In the genomic region with DNA sequence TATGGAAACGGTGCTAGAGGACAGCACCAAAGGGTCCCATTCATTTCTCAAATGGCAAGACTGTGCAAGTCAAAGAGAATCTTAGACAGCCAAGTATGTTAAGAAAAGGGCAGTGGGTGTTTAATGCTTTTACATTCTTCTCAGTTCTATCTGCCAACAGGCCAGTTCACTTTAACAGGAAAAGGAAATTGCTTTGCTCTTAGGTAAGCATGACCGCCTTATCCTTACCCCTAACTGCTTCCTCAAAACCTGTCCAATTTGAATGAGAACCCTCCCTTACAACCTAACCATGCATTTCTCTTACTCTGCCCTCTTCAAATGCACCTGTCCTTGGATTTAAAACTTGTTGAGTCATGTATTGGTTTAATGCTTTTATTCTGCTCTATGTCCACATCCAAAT, we compare ENCODE assay signal across 25 cellular contexts.
"Had no signal": no experiment of that assay in that cellular context is flagged by ENCODE, and none has a peak within 500 bp of the region (broad histone marks: within the 10 kb centered on the region; RNA-seq: fewer than 3 reads in every experiment).

No MANE protein-coding gene starts in this region.

- H3K9me3 ChIP-seq: adrenal gland, MG63, SJSA1 had no signal

- H3K27ac Mint-ChIP-seq: activated CD8-positive, alpha-beta T cell treated with anti-CD3 and anti-CD28 coated beads, Interleukin-2, amount 10 ng/mL, durations not matched to agents 7 days and 5 days; activated naive CD8-positive, alpha-beta T cell treated with anti-CD3 and anti-CD28 coated beads, Interleukin-2, amount 10 ng/mL, durations not matched to agents 7 days and 5 days had no signal

- DNase-seq: activated CD4-positive, alpha-beta T cell treated with anti-CD3 and anti-CD28 coated beads for 48 hours; activated CD4-positive, alpha-beta T cell treated with anti-CD3 and anti-CD28 coated beads, Interleukin-2, amount 50 U/mL, for 4 hours; activated CD4-positive, CD25-positive, alpha-beta regulatory T cell treated with anti-CD3 and anti-CD28 coated beads, Interleukin-2, amount 50 U/mL, for 72 hours; activated CD8-positive, alpha-beta memory T cell treated with anti-CD3 and anti-CD28 coated beads, Interleukin-2, amount 50 U/mL, for 48 hours; activated CD8-positive, alpha-beta T cell treated with anti-CD3 and anti-CD28 coated beads, Interleukin-2, amount 10 ng/mL, durations not matched to agents 7 days and 5 days; activated naive CD4-positive, alpha-beta T cell treated with anti-CD3 and anti-CD28 coated beads, Interleukin-2, amount 50 U/mL, for 16 hours; activated naive CD8-positive, alpha-beta T cell treated with anti-CD3 and anti-CD28 coated beads, Interleukin-2, amount 10 ng/mL, durations not matched to agents 7 days and 5 days; activated T-cell treated with anti-CD3 and anti-CD28 coated beads, Interleukin-2, amount 50 U/mL, for 1 hour; adrenal gland; anterior cingulate cortex; caudate nucleus; MG63; NCI-H1105 treated with DMSO at 0.1 percent for 48 hours; NCI-H1436 treated with DMSO at 0.1 percent for 48 hours; NCI-H187; NCI-H2081; NCI-H2171 treated with DMSO at 0.1 percent for 48 hours; NCI-H226; NCI-H526; NCI-H82; PC-3; SHP77; T-helper 1 cell had no signal

- ATAC-seq: activated CD8-positive, alpha-beta T cell treated with anti-CD3 and anti-CD28 coated beads, Interleukin-2, amount 10 ng/mL, durations not matched to agents 7 days and 5 days; PC-3; SK-N-SH treated with all-trans-retinoic acid at 6 μM for 48 hours had no signal

- H3K27me3 ChIP-seq: adrenal gland, MG63, SJSA1 had no signal

- H3K4me3 Mint-ChIP-seq: activated CD8-positive, alpha-beta T cell treated with anti-CD3 and anti-CD28 coated beads, Interleukin-2, amount 10 ng/mL, durations not matched to agents 7 days and 5 days; activated naive CD8-positive, alpha-beta T cell treated with anti-CD3 and anti-CD28 coated beads, Interleukin-2, amount 10 ng/mL, durations not matched to agents 7 days and 5 days had no signal

- H3K36me3 ChIP-seq: adrenal gland, MG63, SJSA1 had no signal

- H3K27ac ChIP-seq: adrenal gland, SJSA1 had no signal

- H3K4me3 ChIP-seq: adrenal gland, MG63, SJSA1 had no signal

- H3K4me1 ChIP-seq: adrenal gland, SJSA1 had no signal

- H3K36me3 Mint-ChIP-seq: activated naive CD8-positive, alpha-beta T cell treated with anti-CD3 and anti-CD28 coated beads, Interleukin-2, amount 10 ng/mL, durations not matched to agents 7 days and 5 days had no signal
